ENCODE assay signal across 7 cellular contexts in the genomic region with DNA sequence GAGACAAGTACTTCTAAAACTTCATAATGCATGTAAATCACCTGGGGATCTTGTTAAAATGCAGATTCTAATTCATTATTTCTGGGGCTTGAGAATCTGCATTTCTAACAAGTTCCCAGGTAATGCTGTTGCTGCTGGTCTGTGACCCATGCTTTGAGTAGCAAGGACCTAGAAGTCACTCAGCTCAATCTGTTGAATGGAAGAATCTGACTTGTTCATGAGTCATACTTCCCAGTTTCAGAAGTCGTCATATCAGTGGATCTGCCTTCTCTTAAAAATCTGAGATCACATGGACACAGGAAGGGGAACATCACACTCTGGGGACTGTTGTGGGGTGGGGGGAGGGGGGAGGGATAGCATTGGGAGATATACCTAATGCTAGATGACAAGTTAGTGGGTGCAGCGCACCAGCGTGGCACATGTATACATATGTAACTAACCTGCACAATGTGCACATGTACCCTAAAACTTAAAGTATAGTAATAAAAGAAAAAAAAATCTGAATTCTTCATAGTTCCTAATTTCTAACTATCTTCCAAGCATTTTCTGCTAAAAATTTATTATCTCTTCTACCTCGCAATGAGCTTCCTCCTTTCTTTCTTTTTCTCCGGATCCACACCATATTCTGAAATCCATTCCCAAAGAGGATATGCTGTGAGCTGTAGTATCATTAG. TPM values are rescaled to one million over a fixed set of nuclear protein-coding genes. Genes with fewer than 3 reads are reported as not detected.
A peak's percentile ranks its signal among the peaks of the same experiment; 100 is the strongest.
DNase-seq lines count a peak whose midpoint lies in the region; ATAC-seq and TF ChIP-seq lines count a peak whose summit lies in the region.
"Not testable (repeated sequence)": the region's sequence is repeated elsewhere in the genome, so short reads cannot be mapped to it uniquely, and the experiment has no call there.

No MANE protein-coding gene starts in this region.

- H3K4me3 ChIP-seq in NB4 (ENCODE audit: low read depth, low read length); mesodermal cell (ENCODE audit: extremely low read depth, insufficient read depth, low read length, poor library complexity, severe bottlenecking): not testable (repeated sequence)

- ATAC-seq in GM18505 (IDR thresholded peaks at IDR 0.05; ENCODE audit: unreplicated experiment) (peak; percentile 66), GM21529 (IDR thresholded peaks at IDR 0.05; ENCODE audit: unreplicated experiment) (peak; percentile 73), HG03066 (IDR thresholded peaks at IDR 0.05; ENCODE audit: low read depth, unreplicated experiment) (peak; percentile 67)

- TF ChIP-seq POLR2A in GM18505 (IDR thresholded peaks at IDR 0.05; ENCODE audit: borderline replicate concordance, extremely low read depth, insufficient read depth, insufficient read length); NB4 (IDR thresholded peaks at IDR 0.05; ENCODE audit: extremely low read depth, insufficient read length): not testable (repeated sequence)

- no CpG with 5 or more reads among the region's 5 CpGs for WGBS in mesodermal cell (ENCODE audit: insufficient coverage in 2 of 2), 2 experiments

- not testable (repeated sequence) for H3K36me3 ChIP-seq in mesodermal cell (ENCODE audit: control insufficient read depth, insufficient read depth, low read length)

- peak overlapping the region; percentile 63 for H3K27ac ChIP-seq in mesodermal cell (ENCODE audit: low read depth, low read length, severe bottlenecking)

- H3K4me1 ChIP-seq in mesodermal cell (ENCODE audit: control insufficient read depth, insufficient read depth, low read length, poor library complexity, severe bottlenecking), result peaks cover 15% of the 10 kb centered on the region

- TF ChIP-seq CTCF in NB4 (IDR thresholded peaks at IDR 0.05; ENCODE audit: low read depth, low read length), result not testable (repeated sequence)

- peak; percentile 88 for DNase-seq in NB4 (ENCODE audit: low read depth)
- peak; percentile 19 for DNase-seq in activated CD4-positive, alpha-beta T cell treated with anti-CD3 and anti-CD28 coated beads for 4 hours
- DNase-seq in dermis blood vessel endothelial cell, result peak; percentile 74

- not testable (repeated sequence) for H3K9me3 ChIP-seq in mesodermal cell (ENCODE audit: control insufficient read depth, low read length)

RNA-seq across cellular contexts. Expression of a gene that starts 46.2 kb away (rescaled TPM):
- 2.7 and 7.8 TPM in 2 replicates for total RNA-seq in dermis blood vessel endothelial cell
- polyA plus RNA-seq in mesodermal cell (2013, experiment 1 of 2), result 6.6 TPM
- 5.1 TPM for polyA plus RNA-seq in mesodermal cell (2013, experiment 2 of 2)

Comparison
In these comparisons a context has a peak if more than half of its experiments do, and no peak if none do; other contexts are left out.
1. DNase-seq: peak in every context shown above with its lines; median percentile 88 in NB4; 74 in dermis blood vessel endothelial cell; 19 in activated CD4-positive, alpha-beta T cell treated with anti-CD3 and anti-CD28 coated beads for 4 hours.